ENCODE assay signal across 12 cellular contexts in genomic region chr6:160767647-160768019, GRCh38.
DNase-seq lines count a peak whose midpoint lies in the region; ATAC-seq and TF ChIP-seq lines count a peak whose summit lies in the region.
"Had no signal": no experiment of that assay in that cellular context is flagged by ENCODE, and none has a peak within 500 bp of the region (broad histone marks: within the 10 kb centered on the region; RNA-seq: fewer than 3 reads in every experiment).

No MANE protein-coding gene starts in this region.

- H3K36me3 ChIP-seq in left ventricle myocardium inferior (no peaks in the 10 kb centered on the region), HUES48 (ENCODE audit: control insufficient read depth, insufficient read depth, low read length) (no peaks in the 10 kb centered on the region), iPS-18a (ENCODE audit: control insufficient read depth, low read depth, low read length) (no peaks in the 10 kb centered on the region), aorta (ENCODE audit: control insufficient read depth in 1 of 2, insufficient read depth in 2 of 2, low read length in 1 of 2) (no peaks in the 10 kb centered on the region)
- H3K36me3 ChIP-seq: BLaER1 treated with 17β-estradiol and CSF1 and Interleukin-3, amounts not matched to agents 10 nM and 100 nM had no signal

- DNase-seq in left ventricle myocardium inferior = no peak
- no peak for DNase-seq in Right ventricle myocardium inferior (ENCODE audit: missing footprints)
- no peak for DNase-seq in NCI-H1694 (lab: John Stamatoyannopoulos, UW)
- no peak for DNase-seq in HT-29 (ENCODE audit: low spot score)
- DNase-seq in aorta = no peak
- DNase-seq: NCI-H774 had no signal

- H3K9ac ChIP-seq in HUES48 (ENCODE audit: low read depth, low read length) (no peak overlapping the region), iPS-18a (ENCODE audit: low read length) (no peak overlapping the region)
- H3K9ac ChIP-seq: BLaER1 treated with 17β-estradiol and CSF1 and Interleukin-3, amounts not matched to agents 10 nM and 100 nM had no signal

- H3K9me3 ChIP-seq in left ventricle myocardium inferior (replicated peaks) (peaks cover 8% of the 10 kb centered on the region), HUES48 (ENCODE audit: control insufficient read depth, insufficient read depth, low read length) (no peaks in the 10 kb centered on the region), iPS-18a (ENCODE audit: control insufficient read depth, low read depth, low read length) (no peaks in the 10 kb centered on the region), aorta (ENCODE audit: control insufficient read depth, low read length) (no peaks in the 10 kb centered on the region)

- intact Hi-C loops in left ventricle myocardium inferior (cut with micrococcal nuclease) = no loop called here
- intact Hi-C loops in Right ventricle myocardium inferior (cut with DNase I) = no loop called here
- intact Hi-C loops in aorta (cut with DNase I) = loop anchor here in 1 of 2 donors (10.0 kb wide), 1 partner anchor 253 kb away; no protein-coding TSS in a partner anchor

- ATAC-seq in Right ventricle myocardium inferior (no peak), aorta (ENCODE audit: low FRiP score) (no peak)
- no peak for ATAC-seq in activated CD4-positive, CD25-positive, alpha-beta regulatory T cell treated with anti-CD3 and anti-CD28 coated beads, Interleukin-2, amount 50 U/mL, for 24 hours
- ATAC-seq: HCT116 had no signal

- no peak for TF ChIP-seq CTCF in left ventricle myocardium inferior (IDR thresholded peaks at IDR 0.05; ENCODE audit: borderline replicate concordance)

- H3K4me1 ChIP-seq in left ventricle myocardium inferior (peaks cover 13% of the 10 kb centered on the region), HUES48 (ENCODE audit: control insufficient read depth, insufficient read depth, low read length) (0 out of 2 replicates have a peak, but pooled peaks cover 6% of the 10 kb centered on the region), iPS-18a (ENCODE audit: control insufficient read depth, low read depth, low read length) (peaks cover 3% of the 10 kb centered on the region), aorta (ENCODE audit: control insufficient read depth in 1 of 2, insufficient read depth in 2 of 2, low read length in 2 of 2) (no peaks in the 10 kb centered on the region)

- WGBS in aorta, 2 donors = 45 to 48% methylated on average over 5 of the region's 5 CpGs

- H3K4me3 ChIP-seq in left ventricle myocardium inferior = peak overlapping the region; percentile 60
- peak overlapping the region; percentile 74 for H3K4me3 ChIP-seq in HUES48 (ENCODE audit: low read depth, low read length)
- peak overlapping the region; percentile 72 for H3K4me3 ChIP-seq in iPS-18a (ENCODE audit: low read length)
- H3K4me3 ChIP-seq in aorta (ENCODE audit: low read length in 2 of 2) = no peak overlapping the region
- H3K4me3 ChIP-seq: BLaER1 treated with 17β-estradiol and CSF1 and Interleukin-3, amounts not matched to agents 10 nM and 100 nM had no signal

- peaks cover 76% of the 10 kb centered on the region for H3K27me3 ChIP-seq in left ventricle myocardium inferior (ENCODE audit: low read depth)
- H3K27me3 ChIP-seq in HUES48 (ENCODE audit: control insufficient read depth, insufficient read depth, low read length) = peaks cover 13% of the 10 kb centered on the region
- H3K27me3 ChIP-seq in iPS-18a (ENCODE audit: control insufficient read depth, insufficient read depth, low read length) = peaks cover 9% of the 10 kb centered on the region
- no peaks in the 10 kb centered on the region for H3K27me3 ChIP-seq in aorta (ENCODE audit: control insufficient read depth in 1 of 2, insufficient read depth in 2 of 2, low read length in 1 of 2)
- H3K27me3 ChIP-seq: BLaER1 treated with 17β-estradiol and CSF1 and Interleukin-3, amounts not matched to agents 10 nM and 100 nM had no signal

- H3K27ac ChIP-seq in left ventricle myocardium inferior (replicated peaks) (no peak overlapping the region), HUES48 (ENCODE audit: low read depth, low read length) (no peak overlapping the region), iPS-18a (ENCODE audit: low read length) (no peak overlapping the region), aorta (ENCODE audit: low read depth in 1 of 2, low read length in 2 of 2) (no peak overlapping the region)
- H3K27ac ChIP-seq: BLaER1 treated with 17β-estradiol and CSF1 and Interleukin-3, amounts not matched to agents 10 nM and 100 nM; epithelial cell of prostate had no signal

Comparison
In these comparisons a context has a peak if more than half of its experiments do, and no peak if none do; other contexts are left out.
1. H3K4me3 ChIP-seq: peak in left ventricle myocardium inferior (single experiment), HUES48 (single experiment) and iPS-18a (single experiment); none in aorta (0 of 2).